Comparison of ENCODE assay signal across 1 cellular context in genomic region chr1:179026813-179027664, GRCh38.
TF ChIP-seq lines count a peak whose summit lies in the region.

No MANE protein-coding gene starts in this region.

TF ChIP-seq in IMR-90, 13 proteins besides CTCF, POLR2A, EP300 and RAD21 (continued from another document):
- no peak for TF ChIP-seq RCOR1 (IDR thresholded peaks at IDR 0.05; ENCODE audit: insufficient replicate concordance, low read length)
- TF ChIP-seq MAFK (IDR thresholded peaks at IDR 0.05; ENCODE audit: low read depth, low read length): no peak
- TF ChIP-seq FOS (IDR thresholded peaks at IDR 0.05; ENCODE audit: low read depth, low read length): no peak
- TF ChIP-seq BHLHE40 (IDR thresholded peaks at IDR 0.05; ENCODE audit: low read depth, low read length): no peak
